In genomic region chr15:58179741-58180381, GRCh38 we compare ENCODE assay signal across 26 cellular contexts. TPM values are rescaled to one million over a fixed set of nuclear protein-coding genes. Genes with fewer than 3 reads are reported as not detected.
DNase-seq lines count a peak whose midpoint lies in the region; ATAC-seq and TF ChIP-seq lines count a peak whose summit lies in the region.
"Had no signal": no experiment of that assay in that cellular context is flagged by ENCODE, and none has a peak within 500 bp of the region (broad histone marks: within the 10 kb centered on the region; RNA-seq: fewer than 3 reads in every experiment).

No MANE protein-coding gene starts in this region.

- no peaks in the 10 kb centered on the region for H3K79me2 ChIP-seq in OCI-LY7 (ENCODE audit: insufficient read depth, low read depth, low read length)

- H3K27ac ChIP-seq in OCI-LY7 (ENCODE audit: low read depth, low read length, poor library complexity, severe bottlenecking): no peak overlapping the region
- H3K27ac ChIP-seq: ascending aorta, heart left ventricle, ovary, upper lobe of left lung had no signal

- no peak for TF ChIP-seq CTCF in OCI-LY7 (conservative IDR thresholded peaks at IDR 0.05; ENCODE audit: low read length)

- H2AFZ ChIP-seq in OCI-LY7 (ENCODE audit: low read length): no peak overlapping the region

- H3K4me2 ChIP-seq in OCI-LY7 (ENCODE audit: low read length): no peak overlapping the region

- H3K9me2 ChIP-seq in OCI-LY7 (ENCODE audit: insufficient read depth, low read length): no peaks in the 10 kb centered on the region

- intact Hi-C loops in OCI-LY7 (cut with micrococcal nuclease; ENCODE audit: unreplicated experiment): loop anchor here (5.0 kb wide), 1 partner anchor 138 kb away; no protein-coding TSS in a partner anchor

- POLR2A ChIA-PET in OCI-LY7 (lab: Charles Lee): no interaction called here

- no peak overlapping the region for H3K4me3 ChIP-seq in OCI-LY7 (ENCODE audit: low read depth, low read length, poor library complexity, severe bottlenecking)
- H3K4me3 ChIP-seq: ascending aorta, heart left ventricle, lung, ovary, upper lobe of left lung had no signal

- no peaks in the 10 kb centered on the region for H4K20me1 ChIP-seq in OCI-LY7 (ENCODE audit: insufficient read depth, low read length)

- no peaks in the 10 kb centered on the region for H3K36me3 ChIP-seq in OCI-LY7 (ENCODE audit: insufficient read depth, low read length)
- H3K36me3 ChIP-seq: ascending aorta, heart left ventricle, ovary, upper lobe of left lung had no signal

- CTCF ChIA-PET in OCI-LY7 (lab: Charles Lee; ENCODE audit: unreplicated experiment): no interaction called here

- H3K4me1 ChIP-seq in OCI-LY7 (ENCODE audit: insufficient read depth, low read length, poor library complexity, severe bottlenecking): no peaks in the 10 kb centered on the region
- H3K4me1 ChIP-seq: ascending aorta, upper lobe of left lung had no signal

- ATAC-seq in GM21515 (IDR thresholded peaks at IDR 0.05; ENCODE audit: unreplicated experiment): no peak
- ATAC-seq in HG03354 (IDR thresholded peaks at IDR 0.05; ENCODE audit: poor library complexity, severe bottlenecking, unreplicated experiment): no peak
- ATAC-seq: sciatic nerve had no signal

- no TSS peak for BruUV-seq in OCI-LY7 (replicated peaks; lab: Mats Ljungman, UMichigan)

- H3K9me3 ChIP-seq in OCI-LY7 (ENCODE audit: low read length): no peaks in the 10 kb centered on the region
- H3K9me3 ChIP-seq: ascending aorta, heart left ventricle, ovary, upper lobe of left lung had no signal

- DNase-seq in Daoy (ENCODE audit: low read depth) (peak; percentile 58), OCI-M1 (lab: John Stamatoyannopoulos, UW) (peak; percentile 34), dermis blood vessel endothelial cell (peak; percentile 91), iris pigment epithelial cell (ENCODE audit: low read depth) (peak; percentile 5), OCI-LY7 (ENCODE audit: low spot score) (no peak), NCI-H1092 (lab: John Stamatoyannopoulos, UW) (no peak)
- DNase-seq: activated CD4-positive, alpha-beta T cell treated with anti-CD3 and anti-CD28 coated beads, Interleukin-2, amount 50 U/mL, for 4 hours; activated naive CD4-positive, alpha-beta T cell treated with anti-CD3 and anti-CD28 coated beads, Interleukin-2, amount 10 ng/mL, durations not matched to agents 7 days and 5 days; activated T-cell treated with anti-CD3 and anti-CD28 coated beads for 4 hours; CD4-positive, alpha-beta memory T cell; H9; heart left ventricle; immature natural killer cell; KG1; NCI-H1105 treated with DMSO at 0.1 percent for 48 hours; NCI-H2171 treated with DMSO at 0.1 percent for 48 hours; ovary; RPMI8226; stimulated activated CD4-positive, alpha-beta T cell treated with anti-CD3 and anti-CD28 coated beads, Interleukin-1b, Interleukin-23, amount 100 ng/mL, for 48 hours; upper lobe of left lung had no signal

RNA-seq across cellular contexts. Expression of gene AQP9, which starts 41.7 kb away (rescaled TPM):
- not detected in 2 replicates for total RNA-seq in Daoy (2014; rRNA removed; shearing (Covaris generic))
- total RNA-seq in dermis blood vessel endothelial cell (under 0.01 TPM in 1 of 2 replicates, not detected in the other), OCI-LY7 (2022) (not detected in 2 replicates)
- not detected in 2 replicates for total RNA-seq in OCI-LY7 (2014; rRNA removed; shearing (Covaris generic))
- total RNA-seq: epithelial cell of proximal tubule, H9 had no signal

Comparison
In these comparisons a context has a peak if more than half of its experiments do, and no peak if none do; other contexts are left out.
1. DNase-seq: peak in Daoy (single experiment), OCI-M1 (single experiment), dermis blood vessel endothelial cell (single experiment) and iris pigment epithelial cell (single experiment); none in OCI-LY7 (single experiment) and NCI-H1092 (single experiment).